ENCODE assay signal across 8 cellular contexts in the genomic region with DNA sequence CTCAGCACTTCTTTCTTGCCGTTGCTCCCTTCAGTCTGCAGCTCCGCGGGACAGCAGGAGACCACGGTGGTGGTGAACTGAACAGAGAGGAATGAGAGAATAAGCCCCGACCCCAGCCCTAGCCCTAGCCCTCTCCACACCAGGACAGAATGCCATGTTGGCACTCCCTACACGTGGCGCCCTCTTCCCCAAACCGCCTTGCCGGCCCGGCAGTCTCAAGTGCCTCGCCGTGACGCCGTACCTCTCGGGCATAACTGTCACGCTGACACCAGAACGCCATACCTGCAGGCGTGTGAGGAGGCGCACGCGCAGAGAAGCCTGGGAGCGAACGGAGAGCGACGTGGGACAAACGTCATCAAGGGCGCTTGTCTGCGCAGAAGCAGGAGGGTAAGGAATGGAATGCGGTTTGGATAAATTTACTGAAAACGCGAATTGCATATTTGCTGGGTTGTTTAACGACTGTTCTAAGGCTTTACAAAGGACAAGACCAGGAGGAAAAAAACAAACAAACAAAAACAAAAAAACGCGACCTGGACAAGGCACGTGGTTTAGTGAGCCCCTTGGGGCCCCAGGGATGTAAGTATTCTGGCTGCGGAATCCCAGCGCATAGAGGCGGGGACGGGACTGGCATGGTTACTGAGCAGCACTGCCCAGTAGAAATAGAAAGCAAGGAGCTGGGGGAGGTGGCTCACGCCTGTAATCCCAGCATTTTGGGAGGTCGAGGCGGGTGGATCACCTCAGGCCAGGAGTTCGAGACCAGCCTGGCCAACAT. TPM values are rescaled to one million over a fixed set of nuclear protein-coding genes. Genes with fewer than 3 reads are reported as not detected.
A peak's percentile ranks its signal among the peaks of the same experiment; 100 is the strongest.
DNase-seq lines count a peak whose midpoint lies in the region; ATAC-seq and TF ChIP-seq lines count a peak whose summit lies in the region.

A gene with protein sequence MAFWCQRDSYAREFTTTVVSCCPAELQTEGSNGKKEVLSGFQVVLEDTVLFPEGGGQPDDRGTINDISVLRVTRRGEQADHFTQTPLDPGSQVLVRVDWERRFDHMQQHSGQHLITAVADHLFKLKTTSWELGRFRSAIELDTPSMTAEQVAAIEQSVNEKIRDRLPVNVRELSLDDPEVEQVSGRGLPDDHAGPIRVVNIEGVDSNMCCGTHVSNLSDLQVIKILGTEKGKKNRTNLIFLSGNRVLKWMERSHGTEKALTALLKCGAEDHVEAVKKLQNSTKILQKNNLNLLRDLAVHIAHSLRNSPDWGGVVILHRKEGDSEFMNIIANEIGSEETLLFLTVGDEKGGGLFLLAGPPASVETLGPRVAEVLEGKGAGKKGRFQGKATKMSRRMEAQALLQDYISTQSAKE (minus strand): TSS at position 294 of the 772 bp plus-strand sequence. CDS start 14 bp downstream, at position 280.

- intact Hi-C loops in activated T-helper 2 cell treated with anti-CD3 and anti-CD28 coated beads, Interferon-gamma antibody, Interleukin-2, Interleukin-4, amounts not matched to agents 10 μg/mL and 5 μg/mL and 100 μg/mL, durations not matched to agents 14 hours and 24 hours and 36 hours (cut with micrococcal nuclease), result loop anchor here (2.0 kb wide), 2 partner anchors 16 to 34 kb away; a partner anchor contains a TSS
- intact Hi-C loops in natural killer cell (cut with micrococcal nuclease), result no loop called here

- H3K36me3 Mint-ChIP-seq in activated T-helper 2 cell treated with anti-CD3 and anti-CD28 coated beads, Interferon-gamma antibody, Interleukin-2, Interleukin-4, amounts not matched to agents 10 μg/mL and 5 μg/mL and 100 μg/mL, durations not matched to agents 14 hours and 24 hours and 36 hours (ENCODE audit: low read depth), result peaks cover 31% of the 10 kb centered on the region
- H3K36me3 Mint-ChIP-seq in natural killer cell, result peaks cover 8% of the 10 kb centered on the region

- no peaks in the 10 kb centered on the region for H3K9me2 ChIP-seq in Loucy (replicated peaks; ENCODE audit: low read depth, low read length)

- H3K36me3 ChIP-seq in Loucy (ENCODE audit: insufficient read depth, low read length), result peaks cover 13% of the 10 kb centered on the region; the same call in 1 of the 2 replicates

- TF ChIP-seq POLR2A in Raji (IDR thresholded peaks at IDR 0.05; ENCODE audit: insufficient read depth, low read depth, low read length), result peak; percentile 98

- H3F3A ChIP-seq in Loucy (ENCODE audit: low read depth), result no peaks in the 10 kb centered on the region; the same call in 1 of the 2 replicates

- ATAC-seq in natural killer cell, result peak; percentile 94 to 98 (median 98)

- H3K4me2 ChIP-seq in Loucy (ENCODE audit: low read depth, low read length, poor library complexity, severe bottlenecking), result peak within 1 kb of the TSS; percentile 82

- peak within 1 kb of the TSS; percentile 78 for H3K4me3 ChIP-seq in Loucy (ENCODE audit: low read length, poor library complexity, severe bottlenecking)

- no peaks in the 10 kb centered on the region for H3K9me3 ChIP-seq in Loucy (ENCODE audit: insufficient read depth, low read depth, low read length)

- no peaks in the 10 kb centered on the region for H3K27me3 Mint-ChIP-seq in activated T-helper 2 cell treated with anti-CD3 and anti-CD28 coated beads, Interferon-gamma antibody, Interleukin-2, Interleukin-4, amounts not matched to agents 10 μg/mL and 5 μg/mL and 100 μg/mL, durations not matched to agents 14 hours and 24 hours and 36 hours (ENCODE audit: low read depth)
- no peaks in the 10 kb centered on the region for H3K27me3 Mint-ChIP-seq in natural killer cell (ENCODE audit: low read depth in 2 of 2)

- H3K27ac Mint-ChIP-seq in activated T-helper 2 cell treated with anti-CD3 and anti-CD28 coated beads, Interferon-gamma antibody, Interleukin-2, Interleukin-4, amounts not matched to agents 10 μg/mL and 5 μg/mL and 100 μg/mL, durations not matched to agents 14 hours and 24 hours and 36 hours, result peak within 1 kb of the TSS; percentile 86
- H3K27ac Mint-ChIP-seq in natural killer cell, result peak within 1 kb of the TSS; percentile 87 to 88

- no peaks in the 10 kb centered on the region for H4K20me1 ChIP-seq in Loucy (ENCODE audit: insufficient read depth, low read length, poor library complexity, severe bottlenecking)

- peak within 1 kb of the TSS; percentile 92 for H3K4me3 Mint-ChIP-seq in activated T-helper 2 cell treated with anti-CD3 and anti-CD28 coated beads, Interferon-gamma antibody, Interleukin-2, Interleukin-4, amounts not matched to agents 10 μg/mL and 5 μg/mL and 100 μg/mL, durations not matched to agents 14 hours and 24 hours and 36 hours (ENCODE audit: low read depth)
- peak within 1 kb of the TSS; percentile 94 for H3K4me3 Mint-ChIP-seq in natural killer cell

- peak; percentile 82 for DNase-seq in DMS153 (lab: John Stamatoyannopoulos, UW)
- DNase-seq in GOT3 (lab: John Stamatoyannopoulos, UW), result peak; percentile 62
- peak; percentile 88 for DNase-seq in activated T-helper 2 cell treated with anti-CD3 and anti-CD28 coated beads, Interferon-gamma antibody, Interleukin-2, Interleukin-4, amounts not matched to agents 10 μg/mL and 5 μg/mL and 100 μg/mL, durations not matched to agents 14 hours and 24 hours and 36 hours (ENCODE audit: low spot score)
- DNase-seq in fibroblast of peridontal ligament (ENCODE audit: extremely low read depth), result peak; percentile 96
- DNase-seq in natural killer cell, result peak; percentile 86
- peak; percentile 83 to 89 (median 88) for DNase-seq in stimulated activated naive CD4-positive, alpha-beta T cell (lab: John Stamatoyannopoulos, UW)

- H3K4me1 Mint-ChIP-seq in activated T-helper 2 cell treated with anti-CD3 and anti-CD28 coated beads, Interferon-gamma antibody, Interleukin-2, Interleukin-4, amounts not matched to agents 10 μg/mL and 5 μg/mL and 100 μg/mL, durations not matched to agents 14 hours and 24 hours and 36 hours (ENCODE audit: low read depth), result peaks cover 4% of the 10 kb centered on the region
- H3K4me1 Mint-ChIP-seq in natural killer cell, result peaks cover 14% of the 10 kb centered on the region in 2 donors

- H3K27me3 ChIP-seq in Loucy (ENCODE audit: insufficient read depth, low read length, poor library complexity, severe bottlenecking), result no peaks in the 10 kb centered on the region

- H2AFZ ChIP-seq in Loucy (ENCODE audit: low read length), result peak within 1 kb of the TSS; percentile 93

- TF ChIP-seq CTCF in Loucy (conservative IDR thresholded peaks at IDR 0.05; ENCODE audit: low read length) (no peak), natural killer cell (IDR thresholded peaks at IDR 0.05) (no peak)

- peaks cover 10% of the 10 kb centered on the region; the same call in 1 of the 2 replicates for H3K79me2 ChIP-seq in Loucy (ENCODE audit: insufficient read depth, low read length)

- peak within 1 kb of the TSS; percentile 86 for H3K9ac ChIP-seq in Loucy (ENCODE audit: low read depth, low read length, poor library complexity, severe bottlenecking)

- H3K9me3 Mint-ChIP-seq in activated T-helper 2 cell treated with anti-CD3 and anti-CD28 coated beads, Interferon-gamma antibody, Interleukin-2, Interleukin-4, amounts not matched to agents 10 μg/mL and 5 μg/mL and 100 μg/mL, durations not matched to agents 14 hours and 24 hours and 36 hours, result no peaks in the 10 kb centered on the region
- no peaks in the 10 kb centered on the region for H3K9me3 Mint-ChIP-seq in natural killer cell

- peaks cover 6% of the 10 kb centered on the region for H3K4me1 ChIP-seq in Loucy (ENCODE audit: insufficient read depth, low read length, poor library complexity, severe bottlenecking)

RNA-seq across cellular contexts. Expression of the gene that starts here (rescaled TPM):
- 62.3 and 75.3 TPM in 2 replicates for total RNA-seq in activated T-helper 2 cell treated with anti-CD3 and anti-CD28 coated beads, Interferon-gamma antibody, Interleukin-2, Interleukin-4, amounts not matched to agents 10 μg/mL and 5 μg/mL and 100 μg/mL, durations not matched to agents 14 hours and 24 hours and 36 hours
- 10 to 100 TPM; 46.1 to 61.8 (median 57.1) TPM for total RNA-seq in natural killer cell

Comparison
In these comparisons a context has a peak if more than half of its experiments do, and no peak if none do; other contexts are left out.
1. Peak in every context shown above with its lines: DNase-seq, ATAC-seq and H3K4me3 ChIP-seq.